29 cellular contexts compared by ENCODE assay signal in genomic region chr22:44319685-44320084, GRCh38. TPM values are rescaled to one million over a fixed set of nuclear protein-coding genes. Genes with fewer than 3 reads are reported as not detected.
DNase-seq lines count a peak whose midpoint lies in the region; ATAC-seq, FAIRE-seq and TF ChIP-seq lines count a peak whose summit lies in the region.
"Had no signal": no experiment of that assay in that cellular context is flagged by ENCODE, and none has a peak within 500 bp of the region (broad histone marks: within the 10 kb centered on the region; RNA-seq: fewer than 3 reads in every experiment).

No MANE protein-coding gene starts in this region.

- H3K9me3 ChIP-seq in H1 (ENCODE audit: insufficient read depth in 2 of 2, low read depth in 1 of 2, low read length in 1 of 2) (no peaks in the 10 kb centered on the region), uterus (no peaks in the 10 kb centered on the region)
- H3K9me3 ChIP-seq: BE2C, BLaER1 had no signal

- peaks cover 10% of the 10 kb centered on the region; the same call in 1 of the 2 replicates for H3K23me2 ChIP-seq in H1 (ENCODE audit: low read depth, low read length)

- no peak overlapping the region for H3K56ac ChIP-seq in H1 (replicated peaks; ENCODE audit: insufficient read length, low read depth, low read length)

- H2BK20ac ChIP-seq in H1 (ENCODE audit: low read length): no peak overlapping the region

- H3K79me1 ChIP-seq in H1 (ENCODE audit: low read depth, low read length): no peaks in the 10 kb centered on the region

- no peak overlapping the region for H2AFZ ChIP-seq in H1 (ENCODE audit: low read length)

- TF ChIP-seq POLR2A in H1 (IDR thresholded peaks at IDR 0.05; ENCODE audit: control extremely low read depth in 1 of 2, low read depth in 2 of 2, low read length in 2 of 2) (no peak), uterus (IDR thresholded peaks at IDR 0.05) (no peak)

- no peak overlapping the region for H4K91ac ChIP-seq in H1 (replicated peaks; ENCODE audit: insufficient read length, low read length)

- FAIRE-seq in H1 (lab: Jason Lieb, UNC): no peak
- FAIRE-seq: A204.1, GM12878, GM12892, GM18507 had no signal

- H3K14ac ChIP-seq in H1 (ENCODE audit: insufficient read length): no peak overlapping the region

- 73% methylated on average over 7 of the region's 9 CpGs; no CpG with 5 or more reads in 1 of the 2 experiments for WGBS in H1 (ENCODE audit: extremely low coverage in 1 of 2, insufficient coverage in 1 of 2, insufficient read length in 1 of 2, insufficient replicate concordance in 2 of 2, low coverage in 1 of 2, low lambda C conversion rate in 2 of 2, missing lambda C conversion rate in 1 of 2), 2 experiments

- H3K18ac ChIP-seq in H1 (ENCODE audit: extremely low read depth, low read length): no peak overlapping the region

- no peaks in the 10 kb centered on the region for H3K36me3 ChIP-seq in H1 (ENCODE audit: control insufficient read depth in 2 of 4, insufficient read depth in 4 of 4, low read length in 3 of 4)
- no peaks in the 10 kb centered on the region for H3K36me3 ChIP-seq in uterus
- H3K36me3 ChIP-seq: BE2C, BLaER1 had no signal

- no peak overlapping the region for H4K8ac ChIP-seq in H1 (ENCODE audit: extremely low read depth, insufficient read depth, low read length)

- no peak overlapping the region for H4K5ac ChIP-seq in H1 (ENCODE audit: insufficient read length, low read depth, low read length)

- no peak for TF ChIP-seq EP300 in H1 (IDR thresholded peaks at IDR 0.05; ENCODE audit: borderline replicate concordance in 1 of 2, low read depth in 2 of 2, low read length in 2 of 2)

- no peak overlapping the region for H2BK120ac ChIP-seq in H1 (replicated peaks; ENCODE audit: low read depth, low read length)

- H3K4me3 Mint-ChIP-seq in stimulated activated naive CD8-positive, alpha-beta T cell treated with anti-CD3 and anti-CD28 coated beads, Interleukin-15, amount 100 ng/mL, for 72 hours: no peak overlapping the region
- H3K4me3 Mint-ChIP-seq: CD14-positive monocyte; CD4-positive, alpha-beta memory T cell; CD4-positive, CD25-positive, alpha-beta regulatory T cell; CD8-positive, alpha-beta memory T cell had no signal

- no peak overlapping the region for H2BK12ac ChIP-seq in H1 (ENCODE audit: low read depth, low read length)

- H3K27ac ChIP-seq in RWPE1 (peak overlapping the region; percentile 18; the same call in 1 of the 2 replicates), H1 (ENCODE audit: low read depth, low read length) (no peak overlapping the region), uterus (peak overlapping the region; percentile 63 to 71)
- H3K27ac ChIP-seq: BLaER1 had no signal

- no peaks in the 10 kb centered on the region for H3K79me2 ChIP-seq in H1 (ENCODE audit: control insufficient read depth in 1 of 2, insufficient read depth in 2 of 2, low read length in 2 of 2)

- DNase-seq in stimulated activated naive CD8-positive, alpha-beta T cell treated with anti-CD3 and anti-CD28 coated beads, Interleukin-15, Interleukin-2, amounts not matched to agents 100 U/mL and 50 U/mL, for 24 hours: no peak
- DNase-seq in stimulated activated naive CD8-positive, alpha-beta T cell treated with anti-CD3 and anti-CD28 coated beads, Interleukin-15, amount 100 ng/mL, for 72 hours: no peak
- DNase-seq in RWPE1 (ENCODE audit: low spot score): no peak
- DNase-seq in H1 (ENCODE audit: low read depth in 1 of 2, low spot score in 2 of 2): no peak
- no peak for DNase-seq in uterus
- DNase-seq in posterior vena cava (ENCODE audit: low spot score): no peak
- DNase-seq in iPS-NIHi11 (ENCODE audit: low spot score): no peak
- DNase-seq in NCI-H2171 (lab: John Stamatoyannopoulos, UW): no peak
- DNase-seq: 8988T; ACHN; BE2C; C1 segment of cervical spinal cord; CD4-positive, alpha-beta memory T cell; CD4-positive, CD25-positive, alpha-beta regulatory T cell; CD8-positive, alpha-beta memory T cell; COR-L47; DMS 273 treated with DMSO at 0.1 percent for 48 hours; DMS153; DMS53; DMS79; DND-41; EL; GDM1 had no signal

- no peak overlapping the region for H3K4ac ChIP-seq in H1 (replicated peaks; ENCODE audit: insufficient read length, low read depth, low read length)

- no peak overlapping the region for H3K4me2 ChIP-seq in H1 (ENCODE audit: insufficient read depth in 1 of 2, low read depth in 2 of 2, low read length in 2 of 2)
- H3K4me2 ChIP-seq: BLaER1 had no signal

- intact Hi-C loops in uterus (cut with DNase I; ENCODE audit: low total_unique reads) (no loop called here), posterior vena cava (cut with DNase I) (no loop called here)

- H3K27ac Mint-ChIP-seq in stimulated activated naive CD8-positive, alpha-beta T cell treated with anti-CD3 and anti-CD28 coated beads, Interleukin-15, amount 100 ng/mL, for 72 hours: no peak overlapping the region
- H3K27ac Mint-ChIP-seq: CD14-positive monocyte; CD4-positive, CD25-positive, alpha-beta regulatory T cell had no signal

- H4K20me1 ChIP-seq in H1 (replicated peaks in 1 of 2; ENCODE audit: control insufficient read depth in 1 of 2, insufficient read depth in 2 of 2, low read length in 2 of 2): no peaks in the 10 kb centered on the region
- H4K20me1 ChIP-seq: BLaER1 had no signal

- peaks cover 24% of the 10 kb centered on the region for H3K4me1 Mint-ChIP-seq in stimulated activated naive CD8-positive, alpha-beta T cell treated with anti-CD3 and anti-CD28 coated beads, Interleukin-15, amount 100 ng/mL, for 72 hours
- H3K4me1 Mint-ChIP-seq: CD14-positive monocyte had no signal

- CTCF ChIA-PET in RWPE1 (lab: Yijun Ruan, JAX) (no interaction called here), H1 (lab: Charles Lee; ENCODE audit: partially characterized antibody) (interaction anchor here (1.5 to 1.7 kb wide), 2 partner anchors 238 to 326 kb away, joined by 5 read pairs; no protein-coding TSS in a partner anchor)

- no peaks in the 10 kb centered on the region for H3K4me1 ChIP-seq in H1 (replicated peaks in 1 of 4; ENCODE audit: control insufficient read depth in 3 of 4, insufficient read depth in 4 of 4, low read length in 3 of 4)
- H3K4me1 ChIP-seq in uterus: peaks cover 5 to 7% of the 10 kb centered on the region in 2 donors
- H3K4me1 ChIP-seq: BE2C had no signal

- no peak overlapping the region for H2AK5ac ChIP-seq in H1 (ENCODE audit: low read depth, low read length)

- H2BK5ac ChIP-seq in H1 (ENCODE audit: low read depth, low read length): peak overlapping the region; percentile 16; the same call in 1 of the 2 replicates

- POLR2A ChIA-PET in RWPE1 (lab: Yijun Ruan, JAX; ENCODE audit: low non-redundant PET): no interaction called here
- POLR2A ChIA-PET in H1 (lab: Charles Lee; ENCODE audit: partially characterized antibody): interaction anchor here (0.8 to 1.3 kb wide), 3 partner anchors 8 to 12 kb away, joined by 3 to 4 read pairs (median 3); no protein-coding TSS in a partner anchor

- peak; percentile 9 for ATAC-seq in stimulated activated naive CD8-positive, alpha-beta T cell treated with anti-CD3 and anti-CD28 coated beads, Interleukin-15, Interleukin-2, amounts not matched to agents 100 U/mL and 50 U/mL, for 24 hours
- no peak for ATAC-seq in stimulated activated naive CD8-positive, alpha-beta T cell treated with anti-CD3 and anti-CD28 coated beads, Interleukin-15, amount 100 ng/mL, for 72 hours
- ATAC-seq: GM12878 had no signal

- no peak overlapping the region for H2BK15ac ChIP-seq in H1 (ENCODE audit: low read length)

- H3K4me3 ChIP-seq in H1 (ENCODE audit: extremely low read depth in 1 of 4, insufficient read depth in 2 of 4, low read depth in 3 of 4, low read length in 4 of 4) (no peak overlapping the region), uterus (no peak overlapping the region)
- H3K4me3 ChIP-seq: BLaER1, GM12878 had no signal

- TF ChIP-seq CTCF in RWPE1 (conservative IDR thresholded peaks at IDR 0.05; ENCODE audit: low read depth) (no peak), H1 (IDR thresholded peaks at IDR 0.05; ENCODE audit: control extremely low read depth in 1 of 3, insufficient read depth in 1 of 3, low read depth in 1 of 3, low read length in 3 of 3) (no peak), uterus (IDR thresholded peaks at IDR 0.05) (no peak)

- H3K23ac ChIP-seq in H1 (ENCODE audit: insufficient read length): no peak overlapping the region

- no peaks in the 10 kb centered on the region for H3K27me3 ChIP-seq in H1 (replicated peaks in 1 of 4; ENCODE audit: control insufficient read depth in 3 of 4, extremely low read depth in 1 of 4, insufficient read depth in 3 of 4, low read length in 3 of 4)
- no peaks in the 10 kb centered on the region for H3K27me3 ChIP-seq in uterus
- H3K27me3 ChIP-seq: BE2C had no signal

- peaks cover 12% of the 10 kb centered on the region for H3K27me3 Mint-ChIP-seq in stimulated activated naive CD8-positive, alpha-beta T cell treated with anti-CD3 and anti-CD28 coated beads, Interleukin-15, amount 100 ng/mL, for 72 hours

- no peak for TF ChIP-seq RAD21 in H1 (IDR thresholded peaks at IDR 0.05 in 1 of 2, conservative IDR thresholded peaks at IDR 0.05 in 1 of 2; ENCODE audit: low read depth in 2 of 2, low read length in 2 of 2)

- no peaks in the 10 kb centered on the region for H3K9me3 Mint-ChIP-seq in stimulated activated naive CD8-positive, alpha-beta T cell treated with anti-CD3 and anti-CD28 coated beads, Interleukin-15, amount 100 ng/mL, for 72 hours
- H3K9me3 Mint-ChIP-seq: CD8-positive, alpha-beta memory T cell had no signal

- H3K9ac ChIP-seq in H1 (replicated peaks in 1 of 4; ENCODE audit: extremely low read depth in 1 of 4, low read depth in 3 of 4, low read length in 3 of 4): no peak overlapping the region
- H3K9ac ChIP-seq: BLaER1 had no signal

TF ChIP-seq in H1, 55 proteins besides CTCF, POLR2A, EP300 and RAD21:
- TF ChIP-seq SIX5 (IDR thresholded peaks at IDR 0.05; ENCODE audit: low read depth, low read length) (no peak), CTBP2 (IDR thresholded peaks at IDR 0.05; ENCODE audit: borderline replicate concordance, insufficient read depth, insufficient read length, low read length) (no peak), HDAC2 (IDR thresholded peaks at IDR 0.05; ENCODE audit: borderline replicate concordance in 1 of 2, low read depth in 2 of 2, low read length in 2 of 2) (no peak)

RNA-seq across cellular contexts. Expression of gene SHISAL1, which starts 6.9 kb away (rescaled TPM):
- 5.4 and 5.8 TPM in 2 replicates for total RNA-seq in H1 (2021; fragmentation: NEBNext Ultra II Directional; extraction: Animal tissue kit (Norgen Biotek cat#: 25700))
- polyA plus RNA-seq in H1 (2011; rRNA removed): 2.4 and 3.7 TPM in 2 replicates
- polyA plus RNA-seq in H1 (2011; cell fraction: cytosol; rRNA removed): 2.7 TPM
- polyA plus RNA-seq in H1 (2011; cell fraction: nucleus; rRNA removed): 3.0 TPM
- 4.3 to 5.6 TPM (median 5.0 TPM) in 4 replicates for polyA plus RNA-seq in H1 (2012, experiment 1 of 2)
- 3.5 TPM for polyA plus RNA-seq in H1 (2012, experiment 2 of 2)
- polyA plus RNA-seq in H1 (2013, experiment 1 of 2): 2.3 TPM
- 2.5 TPM for polyA plus RNA-seq in H1 (2013, experiment 2 of 2)
- 7.7 and 11.4 TPM in 2 replicates for polyA minus RNA-seq in H1 (2011; rRNA and poly(A)+ RNA removed)
- 2.6 TPM for polyA minus RNA-seq in H1 (2011; cell fraction: cytosol; rRNA and poly(A)+ RNA removed)
- 2.2 TPM for polyA minus RNA-seq in H1 (2011; cell fraction: nucleus; rRNA and poly(A)+ RNA removed)
- 10 to 100 TPM in 2 of 4 donors, 1 to 10 TPM in 2; 4.7 to 44.2 (median 22.9) TPM for total RNA-seq in uterus
- total RNA-seq in posterior vena cava: 10 to 100 TPM in 1 of 2 donors, 1 to 10 TPM in 1; 9.8 to 12.7 TPM
- total RNA-seq: CD4-positive, alpha-beta memory T cell; CD4-positive, CD25-positive, alpha-beta regulatory T cell; CD8-positive, alpha-beta memory T cell; GM12878 had no signal
- polyA plus RNA-seq: CD14-positive monocyte; CD4-positive, alpha-beta memory T cell; CD4-positive, CD25-positive, alpha-beta regulatory T cell; CD8-positive, alpha-beta memory T cell; GM12878 had no signal
